In genomic region chr4:102868153-102868781, GRCh38 we compare ENCODE assay signal across 8 cellular contexts. TPM values are rescaled to one million over a fixed set of nuclear protein-coding genes. Genes with fewer than 3 reads are reported as not detected.
DNase-seq lines count a peak whose midpoint lies in the region; ATAC-seq, FAIRE-seq and TF ChIP-seq lines count a peak whose summit lies in the region.

No MANE protein-coding gene starts in this region.

- no peaks in the 10 kb centered on the region for H3K9me3 ChIP-seq in OCI-LY1 (ENCODE audit: low read length)
- H3K9me3 ChIP-seq in lung (ENCODE audit: control insufficient read depth in 2 of 2, insufficient read depth in 1 of 2, low read length in 1 of 2): no peaks in the 10 kb centered on the region
- H3K9me3 ChIP-seq in stomach: no peaks in the 10 kb centered on the region

- intact Hi-C loops in stomach (cut with DNase I; ENCODE audit: low total_unique reads): no loop called here

- peak overlapping the region; percentile 77 for H3K9ac ChIP-seq in OCI-LY1 (ENCODE audit: low read length)

- DNase-seq in brain microvascular endothelial cell (no peak), lung (ENCODE audit: low spot score) (no peak), stomach (no peak), RCC 7860 (ENCODE audit: low spot score) (no peak)

- H3K4me1 ChIP-seq in OCI-LY1 (ENCODE audit: insufficient read depth, low read length, severe bottlenecking): peaks cover 40% of the 10 kb centered on the region
- H3K4me1 ChIP-seq in lung (ENCODE audit: control insufficient read depth in 2 of 2, insufficient read depth in 2 of 2, low read length in 2 of 2): peaks cover 0 to 1% of the 10 kb centered on the region in 2 donors
- H3K4me1 ChIP-seq in stomach: peaks cover 18 to 28% (median 19%) of the 10 kb centered on the region in 4 donors

- peak; percentile 54 for ATAC-seq in GM19324 (IDR thresholded peaks at IDR 0.05; ENCODE audit: low FRiP score, unreplicated experiment)
- ATAC-seq in lung (ENCODE audit: insufficient read depth, low FRiP score): peak; percentile 12
- no peak for ATAC-seq in GM21390 (IDR thresholded peaks at IDR 0.05; ENCODE audit: unreplicated experiment)
- no peak for ATAC-seq in GM18520 (IDR thresholded peaks at IDR 0.05; ENCODE audit: unreplicated experiment)

- H2AFZ ChIP-seq in OCI-LY1 (ENCODE audit: low read length): no peak overlapping the region

- no peaks in the 10 kb centered on the region; the same call in 1 of the 2 replicates for H3F3A ChIP-seq in OCI-LY1 (ENCODE audit: insufficient read depth, low read length)

- peak overlapping the region; percentile 99 for H3K27ac ChIP-seq in OCI-LY1 (ENCODE audit: low read depth, low read length, poor library complexity, severe bottlenecking)
- H3K27ac ChIP-seq in brain microvascular endothelial cell: peak overlapping the region; percentile 89
- H3K27ac ChIP-seq in lung (ENCODE audit: low read depth in 1 of 2, low read length in 1 of 2): peak overlapping the region; percentile 96 to 98
- H3K27ac ChIP-seq in stomach: peak overlapping the region; percentile 92 to 98 (median 98)

- no peaks in the 10 kb centered on the region for H3K9me2 ChIP-seq in OCI-LY1 (ENCODE audit: low read depth, low read length)

- H3K4me3 ChIP-seq in OCI-LY1 (ENCODE audit: low read depth, low read length, poor library complexity, severe bottlenecking): peak overlapping the region; percentile 70
- peak overlapping the region; percentile 79 for H3K4me3 ChIP-seq in brain microvascular endothelial cell (ENCODE audit: low read depth, low read length)
- H3K4me3 ChIP-seq in lung: peak overlapping the region; percentile 84
- peak overlapping the region; percentile 55 to 75 (median 70) for H3K4me3 ChIP-seq in stomach

- peaks cover 73% of the 10 kb centered on the region for H3K79me2 ChIP-seq in OCI-LY1 (ENCODE audit: insufficient read depth, low read length)

- peaks cover 37% of the 10 kb centered on the region for H3K36me3 ChIP-seq in OCI-LY1 (ENCODE audit: insufficient read depth, low read length)
- H3K36me3 ChIP-seq in brain microvascular endothelial cell (replicated peaks): no peaks in the 10 kb centered on the region
- H3K36me3 ChIP-seq in lung (ENCODE audit: control insufficient read depth in 2 of 2, insufficient read depth in 2 of 2, low read length in 2 of 2): no peaks in the 10 kb centered on the region
- peaks cover 0 to 4% (median 0%) of the 10 kb centered on the region in 4 donors for H3K36me3 ChIP-seq in stomach

- in situ Hi-C loops in brain microvascular endothelial cell (cut with HindIII; ENCODE audit: low pct_ligation_motif_present, low sequenced_read_pairs): no loop called here

- WGBS in lung, 2 donors: 5 to 6% methylated on average over 23 of the region's 23 CpGs
- WGBS in stomach, 5 donors: 6 to 15% (median 9%) methylated on average over 23 of the region's 23 CpGs

- no peaks in the 10 kb centered on the region for H4K20me1 ChIP-seq in OCI-LY1 (ENCODE audit: insufficient read depth, low read length)

- TF ChIP-seq CTCF in OCI-LY1 (IDR thresholded peaks at IDR 0.05; ENCODE audit: low read length) (no peak), brain microvascular endothelial cell (IDR thresholded peaks at IDR 0.05; ENCODE audit: low read depth, low read length, missing control alignments) (no peak), lung (IDR thresholded peaks at IDR 0.05; ENCODE audit: control extremely low read depth, extremely low read depth) (no peak), stomach (IDR thresholded peaks at IDR 0.05) (no peak)

- no peak for FAIRE-seq in RCC 7860 (lab: Jason Lieb, UNC)

- no peaks in the 10 kb centered on the region for H3K27me3 ChIP-seq in OCI-LY1 (ENCODE audit: insufficient read depth, low read length)
- H3K27me3 ChIP-seq in brain microvascular endothelial cell (replicated peaks): no peaks in the 10 kb centered on the region
- no peaks in the 10 kb centered on the region for H3K27me3 ChIP-seq in lung (ENCODE audit: control insufficient read depth, insufficient read depth)
- H3K27me3 ChIP-seq in stomach: no peaks in the 10 kb centered on the region

- H3K4me2 ChIP-seq in OCI-LY1 (ENCODE audit: low read length): peak overlapping the region; percentile 88

- no peak for TF ChIP-seq EP300 in stomach (IDR thresholded peaks at IDR 0.05)

- no peak for TF ChIP-seq POLR2A in stomach (IDR thresholded peaks at IDR 0.05)

RNA-seq across cellular contexts. Expression of gene CISD2, which starts 0.5 kb away (rescaled TPM):
- 10 to 100 TPM; 23.2 to 27.1 TPM for total RNA-seq in lung
- 10 to 100 TPM; 18.7 to 29.8 TPM for polyA plus RNA-seq in lung
- total RNA-seq in stomach: 10 to 100 TPM in 2 of 5 donors, 1 to 10 TPM in 2, not detected in 1; 1.3 to 21.3 (median 9.1) TPM
- polyA plus RNA-seq in stomach: 10 to 100 TPM; 14.1 to 25.5 (median 23.2) TPM

RNA-seq across cellular contexts. Expression of gene UBE2D3, which starts 40.9 kb away (rescaled TPM):
- total RNA-seq in lung: 100 to 1,000 TPM; 252 to 373 TPM
- 100 to 1,000 TPM; 165 to 293 TPM for polyA plus RNA-seq in lung
- 100 to 1,000 TPM; 200 to 398 (median 286) TPM for total RNA-seq in stomach
- 100 to 1,000 TPM; 143 to 290 (median 180) TPM for polyA plus RNA-seq in stomach

Comparison
In these comparisons a context has a peak if more than half of its experiments do, and no peak if none do; other contexts are left out.
1. ATAC-seq: peak in GM19324 (single experiment) and lung (single experiment); none in GM21390 (single experiment) and GM18520 (single experiment).
2. Peak in every context shown above with its lines, with median percentiles within 50 percentile points of each other: H3K27ac ChIP-seq and H3K4me3 ChIP-seq.